Comparison of ENCODE assay signal across 8 cellular contexts in genomic region chr1:159916240-159917051, GRCh38. TPM values are rescaled to one million over a fixed set of nuclear protein-coding genes. Genes with fewer than 3 reads are reported as not detected.
A peak's percentile ranks its signal among the peaks of the same experiment; 100 is the strongest.
DNase-seq lines count a peak whose midpoint lies in the region; FAIRE-seq and TF ChIP-seq lines count a peak whose summit lies in the region.

No MANE protein-coding gene starts in this region.

- FAIRE-seq in GM12891 (lab: Jason Lieb, UNC), result no peak

- H3K27ac ChIP-seq in colonic mucosa (peak overlapping the region; percentile 13), mucosa of rectum (ENCODE audit: low read depth in 2 of 2, low read length in 2 of 2) (peak overlapping the region; percentile 31 to 48)

- H3K4me1 ChIP-seq in colonic mucosa, result no peaks in the 10 kb centered on the region
- peaks cover 28 to 48% of the 10 kb centered on the region in 2 donors for H3K4me1 ChIP-seq in mucosa of rectum (ENCODE audit: control insufficient read depth in 2 of 2, insufficient read depth in 2 of 2, low read length in 2 of 2)

- TF ChIP-seq CTCF in colonic mucosa (IDR thresholded peaks at IDR 0.05), result no peak

- no peaks in the 10 kb centered on the region for H3K9me3 ChIP-seq in colonic mucosa
- no peaks in the 10 kb centered on the region for H3K9me3 ChIP-seq in mucosa of rectum (ENCODE audit: control insufficient read depth in 2 of 2, low read length in 2 of 2)

- peak overlapping the region in 1 of 2 donors; percentile 14 for H3K9ac ChIP-seq in colonic mucosa (ENCODE audit: low read depth in 2 of 2, low read length in 2 of 2)
- H3K9ac ChIP-seq in mucosa of rectum (ENCODE audit: low read depth in 1 of 2, low read length in 2 of 2), result peak overlapping the region in 1 of 2 donors; percentile 19

- DNase-seq in EL, result peak; percentile 99
- peak; percentile 32 for DNase-seq in NCI-H2029 (lab: John Stamatoyannopoulos, UW)
- no peak for DNase-seq in colonic mucosa
- no peak for DNase-seq in GM12891 (ENCODE audit: insufficient read length, low spot score)
- no peak for DNase-seq in cortex of kidney (lab: John Stamatoyannopoulos, UW)
- DNase-seq in GM19240 (ENCODE audit: insufficient read length, low spot score), result no peak
- no peak for DNase-seq in NCI-H146 (lab: John Stamatoyannopoulos, UW)

- H3K27me3 ChIP-seq in colonic mucosa (no peaks in the 10 kb centered on the region), mucosa of rectum (ENCODE audit: control insufficient read depth in 2 of 2, insufficient read depth in 2 of 2, low read length in 2 of 2) (no peaks in the 10 kb centered on the region)

- intact Hi-C loops in colonic mucosa (cut with DNase I), result no loop called here

- H3K4me3 ChIP-seq in colonic mucosa (no peak overlapping the region), mucosa of rectum (ENCODE audit: low read length in 2 of 2) (no peak overlapping the region)

- no peak for TF ChIP-seq POLR2A in GM12891 (IDR thresholded peaks at IDR 0.05; ENCODE audit: low read depth, low read length)

- H3K36me3 ChIP-seq in colonic mucosa (peaks cover 19% of the 10 kb centered on the region), mucosa of rectum (ENCODE audit: control insufficient read depth in 2 of 2, insufficient read depth in 2 of 2, low read length in 2 of 2) (peaks cover 32 to 46% of the 10 kb centered on the region in 2 donors)

TF ChIP-seq in GM12891, 5 proteins besides CTCF, POLR2A, EP300 and RAD21:
- TF ChIP-seq POLR2AphosphoS5 (IDR thresholded peaks at IDR 0.05; ENCODE audit: low read depth, low read length) (no peak), PAX5 (IDR thresholded peaks at IDR 0.05; ENCODE audit: insufficient read depth, low read length, severe bottlenecking) (no peak), TAF1 (IDR thresholded peaks at IDR 0.05; ENCODE audit: low read depth, low read length) (no peak), SPI1 (IDR thresholded peaks at IDR 0.05; ENCODE audit: low read depth, low read length) (no peak), POU2F2 (IDR thresholded peaks at IDR 0.05; ENCODE audit: low read depth, low read length) (no peak)

RNA-seq across cellular contexts. Expression of gene TAGLN2, which starts 8.9 kb away (rescaled TPM):
- total RNA-seq in colonic mucosa, result 100 to 1,000 TPM; 354 to 515 TPM
- 378 TPM for polyA plus RNA-seq in GM12891 (2012; ENCODE audit: low read depth, missing spikeins)

RNA-seq across cellular contexts. Expression of gene CFAP45, which starts 16.5 kb away (rescaled TPM):
- under 1 TPM in 1 of 2 donors, not detected in 1; 0.30 TPM for total RNA-seq in colonic mucosa
- polyA plus RNA-seq in GM12891 (2012; ENCODE audit: low read depth, missing spikeins), result 0.49 TPM

RNA-seq across cellular contexts. Expression of gene IGSF9, which starts 29.0 kb away (rescaled TPM):
- 10 to 100 TPM; 14.1 to 41.8 TPM for total RNA-seq in colonic mucosa
- polyA plus RNA-seq in GM12891 (2012; ENCODE audit: low read depth, missing spikeins), result 0.05 TPM

RNA-seq across cellular contexts. Expression of gene SLAMF9, which starts 37.6 kb away (rescaled TPM):
- total RNA-seq in colonic mucosa, result not detected
- not detected for polyA plus RNA-seq in GM12891 (2012; ENCODE audit: low read depth, missing spikeins)

RNA-seq across cellular contexts. Expression of gene VSIG8, which starts 54.0 kb away (rescaled TPM):
- total RNA-seq in colonic mucosa, result not detected
- not detected for polyA plus RNA-seq in GM12891 (2012; ENCODE audit: low read depth, missing spikeins)

Comparison
In these comparisons a context has a peak if more than half of its experiments do, and no peak if none do; other contexts are left out.
1. DNase-seq: peak in EL (single experiment) and NCI-H2029 (single experiment); none in colonic mucosa (single experiment), GM12891 (single experiment), cortex of kidney (single experiment), GM19240 (single experiment) and NCI-H146 (single experiment).